11 cellular contexts compared by ENCODE assay signal in the genomic region with DNA sequence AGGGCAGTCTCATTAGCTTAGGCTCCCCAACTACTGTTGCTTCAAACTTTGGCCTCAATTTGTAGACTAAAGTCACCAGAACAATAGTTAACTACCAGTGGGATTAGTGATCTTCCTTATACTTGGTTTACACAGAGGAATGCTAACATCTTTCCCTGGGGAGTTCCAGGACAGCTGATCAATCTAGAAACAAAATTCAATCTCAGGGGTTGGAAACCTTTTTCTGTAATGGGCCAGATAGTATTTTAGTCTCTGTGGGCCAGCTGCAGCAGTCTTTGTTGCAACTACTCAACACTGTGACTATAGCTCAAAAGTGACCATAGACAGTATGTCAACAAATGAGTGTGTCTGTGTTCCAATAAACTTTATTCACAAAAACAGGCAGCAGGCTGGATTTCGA.
DNase-seq lines count a peak whose midpoint lies in the region; ATAC-seq, FAIRE-seq and TF ChIP-seq lines count a peak whose summit lies in the region.
"Had no signal": no experiment of that assay in that cellular context is flagged by ENCODE, and none has a peak within 500 bp of the region (broad histone marks: within the 10 kb centered on the region; RNA-seq: fewer than 3 reads in every experiment).

No MANE protein-coding gene starts in this region.

- TF ChIP-seq RAD21 in A549 (conservative IDR thresholded peaks at IDR 0.05 in 1 of 2, IDR thresholded peaks at IDR 0.05 in 1 of 2), result no peak

- no peak for ATAC-seq in A549
- peak; percentile 11 for ATAC-seq in GM21529 (IDR thresholded peaks at IDR 0.05; ENCODE audit: unreplicated experiment)
- no peak for ATAC-seq in T-helper 17 cell

- POLR2A ChIA-PET in A549 (lab: Yijun Ruan, JAX), result no interaction called here

- DNase-seq in A549 (ENCODE audit: low read depth in 1 of 2, low spot score in 1 of 2), result no peak
- no peak for DNase-seq in T-helper 17 cell
- DNase-seq in myocyte (ENCODE audit: low read depth), result peak; percentile 69
- DNase-seq in COLO668 (lab: John Stamatoyannopoulos, UW; ENCODE audit: unreplicated experiment), result no peak
- no peak for DNase-seq in NCI-H2171 (lab: John Stamatoyannopoulos, UW)
- no peak for DNase-seq in SK-N-DZ (ENCODE audit: low spot score)
- DNase-seq in GM13977 (ENCODE audit: low spot score), result no peak
- DNase-seq: DND-41, NCI-H446, pancreas had no signal

- no peak for TF ChIP-seq EP300 in A549 (IDR thresholded peaks at IDR 0.05)

- TF ChIP-seq POLR2A in A549 (IDR thresholded peaks at IDR 0.05; ENCODE audit: low read length), result no peak

- no peak overlapping the region for H3K4me3 ChIP-seq in A549
- H3K4me3 ChIP-seq: pancreas had no signal

- peaks cover 16% of the 10 kb centered on the region for H3K4me1 Mint-ChIP-seq in T-helper 17 cell

- no peaks in the 10 kb centered on the region for H3K27me3 Mint-ChIP-seq in T-helper 17 cell

- H3K4me3 Mint-ChIP-seq in T-helper 17 cell, result no peak overlapping the region

- WGBS in A549 (ENCODE audit: missing lambda C conversion rate), result 61% methylated on average over 1 of the region's 1 CpG

- TF ChIP-seq CTCF in A549 (IDR thresholded peaks at IDR 0.05) (no peak), GM13977 (IDR thresholded peaks at IDR 0.05; ENCODE audit: extremely low read depth, insufficient read depth, missing control alignments) (no peak)

- CTCF ChIA-PET in A549 (lab: Yijun Ruan, JAX), result interaction anchor here (0.8 to 1.1 kb wide), 2 partner anchors 12 to 67 kb away, joined by 3 read pairs; no protein-coding TSS in a partner anchor

- FAIRE-seq in A549 (lab: Jason Lieb, UNC), result no peak
- FAIRE-seq: pancreas had no signal

- H3K27ac ChIP-seq in A549, result no peak overlapping the region

- H3K4me1 ChIP-seq in A549, result peaks cover 23% of the 10 kb centered on the region
- H3K4me1 ChIP-seq: pancreas had no signal

- peak overlapping the region; percentile 73 for H3K27ac Mint-ChIP-seq in T-helper 17 cell

- in situ Hi-C loops in GM13977 (cut with MboI; ENCODE audit: low pct_unique_long_range_greater_than_20kb, low sequenced_read_pairs, unreplicated experiment), result no loop called here

- peak overlapping the region; percentile 32 for H3K4me2 ChIP-seq in A549

- H3K9me3 ChIP-seq in A549 (no peaks in the 10 kb centered on the region), T-helper 17 cell (ENCODE audit: control insufficient read depth, low read length, poor library complexity, severe bottlenecking) (no peaks in the 10 kb centered on the region)
- H3K9me3 ChIP-seq: pancreas had no signal

- H3K36me3 Mint-ChIP-seq in T-helper 17 cell (ENCODE audit: low read depth), result peaks cover 2% of the 10 kb centered on the region

TF ChIP-seq in A549, 52 proteins besides CTCF, POLR2A, EP300 and RAD21:
- TF ChIP-seq RNF2 (IDR thresholded peaks at IDR 0.05; ENCODE audit: borderline replicate concordance, low read depth) (no peak), SMC3 (IDR thresholded peaks at IDR 0.05) (no peak), HOXB13 (CRISPR knock-in tag; IDR thresholded peaks at IDR 0.05; ENCODE audit: low read depth) (no peak), NFE2L2 (conservative IDR thresholded peaks at IDR 0.05; ENCODE audit: low read length) (no peak), MAZ (IDR thresholded peaks at IDR 0.05; ENCODE audit: borderline replicate concordance, low read depth, low read length) (no peak), ZSCAN20 (CRISPR knock-in tag; IDR thresholded peaks at IDR 0.05) (no peak), TP53 (CRISPR knock-in tag; IDR thresholded peaks at IDR 0.05) (no peak), EHF (CRISPR knock-in tag; IDR thresholded peaks at IDR 0.05) (no peak), JUNB (IDR thresholded peaks at IDR 0.05) (no peak), PHF8 (IDR thresholded peaks at IDR 0.05; ENCODE audit: borderline replicate concordance, low read depth) (no peak), RCOR1 (IDR thresholded peaks at IDR 0.05; ENCODE audit: low read depth, low read length) (no peak), HDAC2 (IDR thresholded peaks at IDR 0.05) (no peak)
- TF ChIP-seq, protein P1, sequence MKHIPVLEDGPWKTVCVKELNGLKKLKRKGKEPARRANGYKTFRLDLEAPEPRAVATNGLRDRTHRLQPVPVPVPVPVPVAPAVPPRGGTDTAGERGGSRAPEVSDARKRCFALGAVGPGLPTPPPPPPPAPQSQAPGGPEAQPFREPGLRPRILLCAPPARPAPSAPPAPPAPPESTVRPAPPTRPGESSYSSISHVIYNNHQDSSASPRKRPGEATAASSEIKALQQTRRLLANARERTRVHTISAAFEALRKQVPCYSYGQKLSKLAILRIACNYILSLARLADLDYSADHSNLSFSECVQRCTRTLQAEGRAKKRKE (CRISPR knock-in tag; IDR thresholded peaks at IDR 0.05; ENCODE audit: low read depth), result no peak
- TF ChIP-seq, protein P2, sequence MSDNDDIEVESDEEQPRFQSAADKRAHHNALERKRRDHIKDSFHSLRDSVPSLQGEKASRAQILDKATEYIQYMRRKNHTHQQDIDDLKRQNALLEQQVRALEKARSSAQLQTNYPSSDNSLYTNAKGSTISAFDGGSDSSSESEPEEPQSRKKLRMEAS (IDR thresholded peaks at IDR 0.05), result no peak
- TF ChIP-seq, protein P3, sequence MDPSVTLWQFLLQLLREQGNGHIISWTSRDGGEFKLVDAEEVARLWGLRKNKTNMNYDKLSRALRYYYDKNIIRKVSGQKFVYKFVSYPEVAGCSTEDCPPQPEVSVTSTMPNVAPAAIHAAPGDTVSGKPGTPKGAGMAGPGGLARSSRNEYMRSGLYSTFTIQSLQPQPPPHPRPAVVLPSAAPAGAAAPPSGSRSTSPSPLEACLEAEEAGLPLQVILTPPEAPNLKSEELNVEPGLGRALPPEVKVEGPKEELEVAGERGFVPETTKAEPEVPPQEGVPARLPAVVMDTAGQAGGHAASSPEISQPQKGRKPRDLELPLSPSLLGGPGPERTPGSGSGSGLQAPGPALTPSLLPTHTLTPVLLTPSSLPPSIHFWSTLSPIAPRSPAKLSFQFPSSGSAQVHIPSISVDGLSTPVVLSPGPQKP (IDR thresholded peaks at IDR 0.05; ENCODE audit: low read depth, low read length), result no peak
